Comparison of ENCODE assay signal across 14 cellular contexts in the genomic region with DNA sequence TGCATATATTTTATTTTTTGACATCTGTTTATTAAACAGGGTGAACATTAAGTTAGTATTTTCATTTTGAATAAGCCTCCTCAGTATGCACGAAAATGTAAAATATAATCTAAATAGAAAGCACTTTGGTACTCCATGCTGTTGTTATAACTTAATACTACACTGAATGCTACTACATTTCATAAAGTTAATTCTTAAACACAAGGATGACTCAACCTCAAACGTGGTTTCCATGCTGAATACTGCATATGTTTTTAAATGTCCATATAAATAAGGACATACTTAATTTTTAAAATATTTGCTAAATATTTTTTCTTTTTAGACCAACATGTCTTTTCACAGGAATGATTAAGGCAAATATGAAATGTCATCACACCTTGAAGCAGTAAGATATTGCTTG.
"Had no signal": no experiment of that assay in that cellular context is flagged by ENCODE, and none has a peak within 500 bp of the region (broad histone marks: within the 10 kb centered on the region; RNA-seq: fewer than 3 reads in every experiment).

No MANE protein-coding gene starts in this region.

- H3K27me3 ChIP-seq: sigmoid colon had no signal

- H3K27ac Mint-ChIP-seq: activated naive CD4-positive, alpha-beta T cell treated with anti-CD3 and anti-CD28 coated beads, Interleukin-2, amount 50 U/mL, for 72 hours; brain; stimulated activated naive B cell treated with anti-CD40 and anti-IgM and Interleukin-4, amounts not matched to agents 10 μg/mL and 1 μg/mL and 100 μg/mL, for 72 hours had no signal

- H3K4me1 ChIP-seq: parathyroid adenoma, sigmoid colon had no signal

- H3K9ac ChIP-seq: parathyroid adenoma had no signal

- H3K79me2 ChIP-seq: parathyroid adenoma had no signal

- H3K4me3 ChIP-seq: coronary artery, sigmoid colon had no signal

- H3K27me3 Mint-ChIP-seq: brain; naive thymus-derived CD4-positive, alpha-beta T cell; stimulated activated naive B cell treated with anti-CD40 and anti-IgM and Interleukin-4, amounts not matched to agents 10 μg/mL and 1 μg/mL and 100 μg/mL, for 72 hours had no signal

- H3K9me3 ChIP-seq: sigmoid colon had no signal

- H2AFZ ChIP-seq: parathyroid adenoma had no signal

- FAIRE-seq: endometrium had no signal

- H3K9me3 Mint-ChIP-seq: immature natural killer cell; stimulated activated naive B cell treated with anti-CD40 and anti-IgM and Interleukin-4, amounts not matched to agents 10 μg/mL and 1 μg/mL and 100 μg/mL, for 72 hours had no signal

- H3K27ac ChIP-seq: coronary artery, parathyroid adenoma, sigmoid colon had no signal

- H3K4me1 Mint-ChIP-seq: brain had no signal

- H3K4me3 Mint-ChIP-seq: brain; naive thymus-derived CD4-positive, alpha-beta T cell; stimulated activated naive B cell treated with anti-CD40 and anti-IgM and Interleukin-4, amounts not matched to agents 10 μg/mL and 1 μg/mL and 100 μg/mL, for 72 hours had no signal

- DNase-seq: activated CD4-positive, alpha-beta T cell treated with anti-CD3 and anti-CD28 coated beads, Interleukin-2, amount 50 U/mL, for 4 hours; activated CD4-positive, CD25-positive, alpha-beta regulatory T cell treated with anti-CD3 and anti-CD28 coated beads, Interleukin-2, amount 50 U/mL, for 72 hours; activated gamma-delta T cell; central memory CD4-positive, alpha-beta T cell; immature natural killer cell; left cardiac atrium; naive thymus-derived CD4-positive, alpha-beta T cell; sigmoid colon; stimulated activated naive B cell treated with anti-CD40 and anti-IgM and Interleukin-4, amounts not matched to agents 10 μg/mL and 1 μg/mL and 100 μg/mL, for 72 hours had no signal
